Comparison of ENCODE assay signal across 10 cellular contexts in the genomic region with DNA sequence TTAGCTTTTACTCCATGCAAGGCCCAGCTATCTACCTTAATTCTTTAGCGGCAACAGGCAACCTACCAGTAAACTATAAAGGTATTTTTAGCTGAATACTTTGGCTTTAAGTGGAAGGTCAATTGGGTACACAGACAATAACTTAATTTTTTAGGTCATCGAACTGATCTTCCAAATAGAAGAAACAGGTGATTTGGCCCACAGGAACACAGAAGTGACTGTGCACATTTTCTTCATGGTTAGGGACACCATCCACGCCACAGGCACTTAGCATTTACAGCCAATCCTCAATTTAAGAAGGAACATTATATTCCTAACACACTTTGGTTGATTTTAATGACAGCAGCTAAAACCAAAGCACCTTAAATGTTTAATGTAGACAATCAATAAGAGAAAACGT. TPM values are rescaled to one million over a fixed set of nuclear protein-coding genes. Genes with fewer than 3 reads are reported as not detected.
DNase-seq lines count a peak whose midpoint lies in the region; ATAC-seq lines count a peak whose summit lies in the region.
"Had no signal": no experiment of that assay in that cellular context is flagged by ENCODE, and none has a peak within 500 bp of the region (broad histone marks: within the 10 kb centered on the region; RNA-seq: fewer than 3 reads in every experiment).

No MANE protein-coding gene starts in this region.

- H3K36me3 Mint-ChIP-seq in activated T-cell treated with anti-CD3 and anti-CD28 coated beads, Interleukin-2, amount 50 U/mL, for 4 hours (ENCODE audit: insufficient read depth) = peaks cover 11% of the 10 kb centered on the region
- peaks cover 34% of the 10 kb centered on the region for H3K36me3 Mint-ChIP-seq in activated CD8-positive, alpha-beta T cell treated with anti-CD3 and anti-CD28 coated beads, Interleukin-2, amount 10 ng/mL, durations not matched to agents 7 days and 5 days (ENCODE audit: low read depth)
- H3K36me3 Mint-ChIP-seq in immature natural killer cell = no peaks in the 10 kb centered on the region

- H3K4me3 Mint-ChIP-seq in activated T-cell treated with anti-CD3 and anti-CD28 coated beads, Interleukin-2, amount 50 U/mL, for 4 hours = peak overlapping the region; percentile 97
- H3K4me3 Mint-ChIP-seq in activated CD8-positive, alpha-beta T cell treated with anti-CD3 and anti-CD28 coated beads, Interleukin-2, amount 10 ng/mL, durations not matched to agents 7 days and 5 days = peak overlapping the region; percentile 95
- peak overlapping the region; percentile 29 to 99 (median 93) for H3K4me3 Mint-ChIP-seq in immature natural killer cell

- ATAC-seq in activated T-cell treated with anti-CD3 and anti-CD28 coated beads, Interleukin-2, amount 50 U/mL, for 4 hours = no peak
- ATAC-seq in activated CD8-positive, alpha-beta T cell treated with anti-CD3 and anti-CD28 coated beads, Interleukin-2, amount 10 ng/mL, durations not matched to agents 7 days and 5 days = no peak
- ATAC-seq in HG03097 (IDR thresholded peaks at IDR 0.05; ENCODE audit: low FRiP score, unreplicated experiment) = no peak

- POLR2A ChIA-PET in activated CD8-positive, alpha-beta T cell treated with anti-CD3 and anti-CD28 coated beads, Interleukin-2, amount 10 ng/mL, durations not matched to agents 7 days and 5 days (lab: Charles Lee) = no interaction called here

- H3K27ac Mint-ChIP-seq in activated CD8-positive, alpha-beta T cell treated with anti-CD3 and anti-CD28 coated beads, Interleukin-2, amount 10 ng/mL, durations not matched to agents 7 days and 5 days = peak overlapping the region; percentile 25
- peak overlapping the region in 3 of 6 donors; percentile 14 to 100 (median 32) for H3K27ac Mint-ChIP-seq in immature natural killer cell

- H3K4me3 ChIP-seq in stomach smooth muscle (ENCODE audit: low read length in 2 of 2) = peak overlapping the region; percentile 66 to 94

- H3K27ac ChIP-seq in stomach smooth muscle (ENCODE audit: low read length) = no peak overlapping the region

- H3K9ac ChIP-seq in stomach smooth muscle (ENCODE audit: low read length in 2 of 2) = peak overlapping the region in 1 of 2 donors; percentile 95

- DNase-seq in activated T-cell treated with anti-CD3 and anti-CD28 coated beads, Interleukin-2, amount 50 U/mL, for 4 hours = no peak
- DNase-seq in activated T-cell treated with anti-CD3 and anti-CD28 coated beads, Interleukin-2, amount 50 U/mL, for 48 hours = no peak
- no peak for DNase-seq in activated CD8-positive, alpha-beta T cell treated with anti-CD3 and anti-CD28 coated beads, Interleukin-2, amount 10 ng/mL, durations not matched to agents 7 days and 5 days
- DNase-seq in immature natural killer cell = no peak
- no peak for DNase-seq in NCI-H2029 treated with DMSO at 0.1 percent for 48 hours (lab: John Stamatoyannopoulos, UW)
- DNase-seq in mesenteric fat pad (ENCODE audit: low spot score) = no peak
- DNase-seq: NCI-H526 treated with DMSO at 0.1 percent for 48 hours; stimulated activated CD4-positive, alpha-beta T cell treated with anti-CD3 and anti-CD28 coated beads, Interleukin-12 subunit alpha, Interleukin-12 subunit beta, amount 100 ng/mL, for 4 hours had no signal

- H3K9me3 ChIP-seq in stomach smooth muscle (ENCODE audit: control insufficient read depth in 2 of 2, low read length in 2 of 2) = no peaks in the 10 kb centered on the region

- no peaks in the 10 kb centered on the region for H3K9me3 Mint-ChIP-seq in activated T-cell treated with anti-CD3 and anti-CD28 coated beads, Interleukin-2, amount 50 U/mL, for 4 hours
- no peaks in the 10 kb centered on the region for H3K9me3 Mint-ChIP-seq in activated CD8-positive, alpha-beta T cell treated with anti-CD3 and anti-CD28 coated beads, Interleukin-2, amount 10 ng/mL, durations not matched to agents 7 days and 5 days (ENCODE audit: insufficient read depth)
- no peaks in the 10 kb centered on the region for H3K9me3 Mint-ChIP-seq in immature natural killer cell

- peaks cover 55% of the 10 kb centered on the region for H3K4me1 Mint-ChIP-seq in activated T-cell treated with anti-CD3 and anti-CD28 coated beads, Interleukin-2, amount 50 U/mL, for 4 hours (ENCODE audit: low read depth)
- H3K4me1 Mint-ChIP-seq in activated CD8-positive, alpha-beta T cell treated with anti-CD3 and anti-CD28 coated beads, Interleukin-2, amount 10 ng/mL, durations not matched to agents 7 days and 5 days (ENCODE audit: low read depth) = peaks cover 47% of the 10 kb centered on the region
- H3K4me1 Mint-ChIP-seq in immature natural killer cell = peaks cover 43 to 65% of the 10 kb centered on the region in 2 donors

- H3K36me3 ChIP-seq in stomach smooth muscle (ENCODE audit: control insufficient read depth in 2 of 2, insufficient read depth in 2 of 2, low read length in 2 of 2) = no peaks in the 10 kb centered on the region

- H3K27me3 ChIP-seq in stomach smooth muscle (ENCODE audit: control insufficient read depth in 1 of 2, insufficient read depth in 2 of 2, low read length in 2 of 2) = no peaks in the 10 kb centered on the region

- peaks cover 20% of the 10 kb centered on the region for H3K4me1 ChIP-seq in stomach smooth muscle (ENCODE audit: control insufficient read depth, insufficient read depth, low read length)

- CTCF ChIA-PET in activated CD8-positive, alpha-beta T cell treated with anti-CD3 and anti-CD28 coated beads, Interleukin-2, amount 10 ng/mL, durations not matched to agents 7 days and 5 days (lab: Charles Lee) = interaction anchor here (1.1 to 1.2 kb wide), 2 partner anchors 8 to 110 kb away, joined by 5 to 6 read pairs; no protein-coding TSS in a partner anchor

- H3K27me3 Mint-ChIP-seq in activated T-cell treated with anti-CD3 and anti-CD28 coated beads, Interleukin-2, amount 50 U/mL, for 4 hours (ENCODE audit: low read depth) = no peaks in the 10 kb centered on the region
- no peaks in the 10 kb centered on the region for H3K27me3 Mint-ChIP-seq in activated CD8-positive, alpha-beta T cell treated with anti-CD3 and anti-CD28 coated beads, Interleukin-2, amount 10 ng/mL, durations not matched to agents 7 days and 5 days (ENCODE audit: low read depth)
- H3K27me3 Mint-ChIP-seq in immature natural killer cell (ENCODE audit: low read depth in 3 of 3) = peaks cover 4 to 15% (median 10%) of the 10 kb centered on the region in 3 donors

RNA-seq across cellular contexts. Expression of a gene that starts 1.9 kb away (rescaled TPM):
- total RNA-seq in activated T-cell treated with anti-CD3 and anti-CD28 coated beads, Interleukin-2, amount 50 U/mL, for 4 hours = 100 to 1,000 TPM; 182 to 203 (median 189) TPM
- 100 to 1,000 TPM; 182 to 201 TPM for total RNA-seq in activated CD8-positive, alpha-beta T cell treated with anti-CD3 and anti-CD28 coated beads, Interleukin-2, amount 10 ng/mL, durations not matched to agents 7 days and 5 days
- 10 to 100 TPM; 62.9 to 88.5 (median 71.2) TPM for polyA plus RNA-seq in immature natural killer cell
- 179 TPM for total RNA-seq in mesenteric fat pad

RNA-seq across cellular contexts. Expression of a gene that starts 38.2 kb away (rescaled TPM):
- total RNA-seq in activated T-cell treated with anti-CD3 and anti-CD28 coated beads, Interleukin-2, amount 50 U/mL, for 4 hours = 10 to 100 TPM; 25.6 to 32.2 (median 29.1) TPM
- total RNA-seq in activated CD8-positive, alpha-beta T cell treated with anti-CD3 and anti-CD28 coated beads, Interleukin-2, amount 10 ng/mL, durations not matched to agents 7 days and 5 days = 10 to 100 TPM; 34.8 to 37.4 TPM
- polyA plus RNA-seq in immature natural killer cell = 10 to 100 TPM in 1 of 3 donors, 1 to 10 TPM in 2; 2.0 to 10.9 (median 5.9) TPM
- total RNA-seq in mesenteric fat pad = 67.8 TPM
